In genomic region chr5:35151151-35151920, GRCh38 we compare ENCODE assay signal across 24 cellular contexts.
DNase-seq lines count a peak whose midpoint lies in the region; ATAC-seq and TF ChIP-seq lines count a peak whose summit lies in the region.
"Had no signal": no experiment of that assay in that cellular context is flagged by ENCODE, and none has a peak within 500 bp of the region (broad histone marks: within the 10 kb centered on the region; RNA-seq: fewer than 3 reads in every experiment).

No MANE protein-coding gene starts in this region.

- DNase-seq in IMR-90 (peak; percentile 9), RPMI7951 (ENCODE audit: low read depth) (peak; percentile 10), fibroblast of peridontal ligament (ENCODE audit: extremely low read depth) (peak; percentile 22), nephron progenitor cell (no peak), NCI-H2081 treated with DMSO at 0.1 percent for 48 hours (lab: John Stamatoyannopoulos, UW) (no peak), COLO829 (ENCODE audit: low spot score) (no peak), HT-29 (ENCODE audit: low spot score) (no peak), endothelial cell (ENCODE audit: low spot score) (no peak)
- DNase-seq: activated CD4-positive, alpha-beta T cell treated with anti-CD3 and anti-CD28 coated beads, Interleukin-2, amount 50 U/mL, for 48 hours; activated T-cell treated with anti-CD3 and anti-CD28 coated beads, Interleukin-2, amount 50 U/mL, for 48 hours; body of pancreas; Calu3; GDM1; naive thymus-derived CD8-positive, alpha-beta T cell; NCI-H146; RPMI8226; small intestine; stimulated activated CD4-positive, alpha-beta T cell treated with anti-CD3 and anti-CD28 coated beads, Interleukin-4, amount 100 ng/mL, for 4 hours; SW 1271 had no signal

- dilution Hi-C loops in IMR-90 (cut with HindIII; ENCODE audit: low sequenced_read_pairs, unreplicated experiment), result no loop called here

- no peak overlapping the region for H2BK120ac ChIP-seq in IMR-90 (ENCODE audit: low read depth, low read length)

- no peak overlapping the region for H2AK5ac ChIP-seq in IMR-90 (ENCODE audit: low read depth, low read length)

- H3K27me3 Mint-ChIP-seq in nephron progenitor cell (ENCODE audit: low read depth, poor library complexity) (no peaks in the 10 kb centered on the region), endothelial cell (ENCODE audit: unreplicated experiment) (peaks cover 2% of the 10 kb centered on the region)

- no peak overlapping the region for H4K8ac ChIP-seq in IMR-90 (ENCODE audit: low read depth in 2 of 2, low read length in 2 of 2)

- intact Hi-C loops in IMR-90 (cut with micrococcal nuclease), result no loop called here

- H3K18ac ChIP-seq in IMR-90 (ENCODE audit: low read depth, low read length), result no peak overlapping the region

- no peak overlapping the region for H3K23ac ChIP-seq in IMR-90 (ENCODE audit: low read depth, low read length)

- no peak overlapping the region for H3K14ac ChIP-seq in IMR-90 (replicated peaks; ENCODE audit: low read depth, low read length)

- CTCF ChIA-PET in IMR-90 (lab: Yijun Ruan, JAX), result interaction anchor here (0.7 kb wide), 1 partner anchor 33 kb away, joined by 3 read pairs; no protein-coding TSS in a partner anchor

- H4K5ac ChIP-seq in IMR-90 (ENCODE audit: low read depth, low read length), result no peak overlapping the region

- H3K79me1 ChIP-seq in IMR-90 (ENCODE audit: low read depth in 1 of 2, low read length in 2 of 2), result no peaks in the 10 kb centered on the region

- H3K36me3 ChIP-seq in IMR-90 (ENCODE audit: control insufficient read depth, insufficient read depth, low read length), result no peaks in the 10 kb centered on the region
- H3K36me3 ChIP-seq: suprapubic skin had no signal

- no peak overlapping the region for H2BK15ac ChIP-seq in IMR-90 (ENCODE audit: low read depth, low read length)

- H3K9ac ChIP-seq in IMR-90 (ENCODE audit: low read depth, low read length), result no peak overlapping the region

- no CpG with 5 or more reads among the region's 1 CpG for whole genome bisulfite sequencing in IMR-90 (ENCODE audit: extremely low coverage in 2 of 2, insufficient read length in 1 of 2), 2 experiments

- BruUV-seq in IMR-90 (replicated peaks; lab: Mats Ljungman, UMichigan), result no TSS peak

- H3K56ac ChIP-seq in IMR-90 (ENCODE audit: extremely low read depth, insufficient read depth, low read length), result no peak overlapping the region

- H3K4ac ChIP-seq in IMR-90 (ENCODE audit: low read depth, low read length), result no peak overlapping the region

- no peaks in the 10 kb centered on the region for H3K9me3 ChIP-seq in IMR-90 (ENCODE audit: control insufficient read depth, insufficient read depth, low read length)
- H3K9me3 ChIP-seq: body of pancreas, suprapubic skin had no signal

- no peak overlapping the region for H2BK5ac ChIP-seq in IMR-90 (ENCODE audit: low read depth, low read length, poor library complexity, severe bottlenecking)

- H3K9me3 Mint-ChIP-seq in nephron progenitor cell (no peaks in the 10 kb centered on the region), endothelial cell (ENCODE audit: unreplicated experiment) (no peaks in the 10 kb centered on the region)
- H3K9me3 Mint-ChIP-seq: naive thymus-derived CD8-positive, alpha-beta T cell had no signal

- TF ChIP-seq CTCF in IMR-90 (conservative IDR thresholded peaks at IDR 0.05; ENCODE audit: low read depth, low read length) (no peak), nephron progenitor cell (IDR thresholded peaks at IDR 0.05) (no peak), endothelial cell (IDR thresholded peaks at IDR 0.05; ENCODE audit: unreplicated experiment) (no peak)

- H3K27ac ChIP-seq in IMR-90 (ENCODE audit: insufficient read depth, low read length), result no peak overlapping the region
- H3K27ac ChIP-seq: body of pancreas, suprapubic skin, VCaP had no signal

- no peak overlapping the region for H3K4me3 Mint-ChIP-seq in nephron progenitor cell
- no peak overlapping the region for H3K4me3 Mint-ChIP-seq in endothelial cell (ENCODE audit: unreplicated experiment)
- H3K4me3 Mint-ChIP-seq: activated naive CD8-positive, alpha-beta T cell; B cell; naive thymus-derived CD8-positive, alpha-beta T cell had no signal

- H3K9me1 ChIP-seq in IMR-90 (ENCODE audit: insufficient read depth, low read length), result no peaks in the 10 kb centered on the region

- H3K4me1 Mint-ChIP-seq in nephron progenitor cell, result no peaks in the 10 kb centered on the region
- H3K4me1 Mint-ChIP-seq in endothelial cell (ENCODE audit: unreplicated experiment), result no peaks in the 10 kb centered on the region
- H3K4me1 Mint-ChIP-seq: naive thymus-derived CD8-positive, alpha-beta T cell had no signal

- no peaks in the 10 kb centered on the region for H4K20me1 ChIP-seq in IMR-90 (ENCODE audit: insufficient read depth, low read length)

- H2AK9ac ChIP-seq in IMR-90 (replicated peaks; ENCODE audit: low read depth, low read length, poor library complexity), result no peak overlapping the region

- H2AFZ ChIP-seq in IMR-90 (replicated peaks; ENCODE audit: low read length, poor library complexity), result no peak overlapping the region

- peaks cover 3% of the 10 kb centered on the region for H3K27me3 ChIP-seq in IMR-90 (ENCODE audit: control insufficient read depth, insufficient read depth, low read length)
- H3K27me3 ChIP-seq: body of pancreas, suprapubic skin had no signal

- no peaks in the 10 kb centered on the region for H3K4me1 ChIP-seq in IMR-90 (ENCODE audit: control insufficient read depth, insufficient read depth, low read length)
- H3K4me1 ChIP-seq: suprapubic skin had no signal

- peak overlapping the region; percentile 20 for H3K27ac Mint-ChIP-seq in nephron progenitor cell
- no peak overlapping the region for H3K27ac Mint-ChIP-seq in endothelial cell (ENCODE audit: unreplicated experiment)
- H3K27ac Mint-ChIP-seq: activated naive CD8-positive, alpha-beta T cell; B cell; naive thymus-derived CD8-positive, alpha-beta T cell had no signal

- no peak overlapping the region for H2BK20ac ChIP-seq in IMR-90 (ENCODE audit: low read depth, low read length)

- no peak for ATAC-seq in IMR-90 (ENCODE audit: low read depth)
- ATAC-seq: body of pancreas; naive thymus-derived CD8-positive, alpha-beta T cell had no signal

- H3K36me3 Mint-ChIP-seq in nephron progenitor cell (ENCODE audit: low read depth) (peaks cover 3% of the 10 kb centered on the region), endothelial cell (ENCODE audit: low read depth, unreplicated experiment) (no peaks in the 10 kb centered on the region)
- H3K36me3 Mint-ChIP-seq: activated naive CD8-positive, alpha-beta T cell; naive thymus-derived CD8-positive, alpha-beta T cell had no signal

- no peak overlapping the region for H4K91ac ChIP-seq in IMR-90 (ENCODE audit: insufficient read depth, low read depth, low read length)

- no peak for TF ChIP-seq POLR2A in IMR-90 (IDR thresholded peaks at IDR 0.05; ENCODE audit: low read depth, low read length)

- in situ Hi-C loops in IMR-90 (cut with MboI; ENCODE audit: low sequenced_read_pairs), result no loop called here

- no peak overlapping the region for H3K4me3 ChIP-seq in IMR-90 (ENCODE audit: insufficient read depth, low read depth, low read length)
- H3K4me3 ChIP-seq: body of pancreas, lung, suprapubic skin had no signal

- POLR2A ChIA-PET in IMR-90 (lab: Charles Lee; ENCODE audit: unreplicated experiment), result no interaction called here

- H3K4me2 ChIP-seq in IMR-90 (ENCODE audit: low read depth, low read length), result no peak overlapping the region

- TF ChIP-seq RAD21 in IMR-90 (IDR thresholded peaks at IDR 0.05; ENCODE audit: low read length), result no peak

TF ChIP-seq in IMR-90, 13 proteins besides CTCF, POLR2A, EP300 and RAD21:
- no peak for TF ChIP-seq MXI1 (IDR thresholded peaks at IDR 0.05; ENCODE audit: borderline replicate concordance, low read depth, low read length)
- TF ChIP-seq CEBPB (IDR thresholded peaks at IDR 0.05; ENCODE audit: low read depth, low read length), result no peak
- no peak for TF ChIP-seq MAZ (IDR thresholded peaks at IDR 0.05; ENCODE audit: borderline replicate concordance, low read depth, low read length)
- no peak for TF ChIP-seq MAFK (IDR thresholded peaks at IDR 0.05; ENCODE audit: low read depth, low read length)
TF ChIP-seq in IMR-90: peak in this region for 0.

Comparison
In these comparisons a context has a peak if more than half of its experiments do, and no peak if none do; other contexts are left out.
1. DNase-seq: peak in IMR-90 (single experiment), RPMI7951 (single experiment) and fibroblast of peridontal ligament (single experiment); none in nephron progenitor cell (single experiment), NCI-H2081 treated with DMSO at 0.1 percent for 48 hours (single experiment), COLO829 (single experiment), HT-29 (single experiment) and endothelial cell (single experiment).